Comparison of ENCODE assay signal across 9 cellular contexts in the genomic region with DNA sequence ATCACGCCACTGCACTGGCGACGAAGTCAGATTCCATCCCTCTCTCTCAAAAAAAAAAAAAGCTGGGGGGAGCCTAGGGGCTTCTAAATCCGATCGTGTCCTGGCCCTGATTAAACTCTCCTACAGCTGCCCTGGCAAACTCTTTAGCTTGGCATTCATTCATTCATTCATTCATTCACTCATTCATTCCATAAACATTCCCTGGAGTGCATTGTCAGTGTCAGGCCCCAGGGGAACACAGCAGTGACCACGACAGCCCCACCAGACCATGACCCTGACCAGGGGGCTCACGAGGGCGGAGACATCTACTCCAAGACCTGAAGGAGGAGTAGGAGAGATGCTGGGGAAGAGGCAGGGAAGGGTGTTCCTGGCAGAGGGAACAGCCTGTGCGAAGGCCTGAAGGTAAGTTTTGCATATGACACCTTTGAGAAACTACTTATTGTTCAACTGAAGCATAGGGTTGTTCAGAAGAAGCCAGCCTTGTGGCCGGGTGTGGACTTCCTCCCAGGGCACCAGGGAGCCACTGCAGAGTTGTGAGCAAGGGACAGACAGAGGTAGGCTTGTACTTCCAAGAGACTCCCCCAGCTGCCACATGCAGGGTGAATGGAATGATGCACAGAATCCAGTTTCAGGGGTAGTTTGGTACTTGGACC. TPM values are rescaled to one million over a fixed set of nuclear protein-coding genes. Genes with fewer than 3 reads are reported as not detected.
DNase-seq lines count a peak whose midpoint lies in the region; ATAC-seq and TF ChIP-seq lines count a peak whose summit lies in the region.
"Had no signal": no experiment of that assay in that cellular context is flagged by ENCODE, and none has a peak within 500 bp of the region (broad histone marks: within the 10 kb centered on the region; RNA-seq: fewer than 3 reads in every experiment).

No MANE protein-coding gene starts in this region.

- no peaks in the 10 kb centered on the region for H3F3A ChIP-seq in GM23338 (replicated peaks; ENCODE audit: low read depth)

- no peak overlapping the region for H3K27ac Mint-ChIP-seq in GM23338
- H3K27ac Mint-ChIP-seq: activated T-helper 2 cell treated with anti-CD3 and anti-CD28 coated beads, Interferon-gamma antibody, Interleukin-2, Interleukin-4, amounts not matched to agents 10 μg/mL and 5 μg/mL and 100 μg/mL, durations not matched to agents 14 hours and 24 hours and 36 hours had no signal

- H3K27ac ChIP-seq in duodenal mucosa (ENCODE audit: low read depth, low read length) (no peak overlapping the region), spleen (peak overlapping the region in 7 of 8 donors; percentile 36 to 77 (median 56)), GM23338 (ENCODE audit: low read depth) (no peak overlapping the region)

- 53 to 76% (median 59%) methylated on average over 10 of the region's 10 CpGs for WGBS in spleen, 5 donors

- DNase-seq in activated CD4-positive, CD25-positive, alpha-beta regulatory T cell (lab: John Stamatoyannopoulos, UW): no peak
- DNase-seq in spleen: peak; percentile 84
- DNase-seq in GM23338 (ENCODE audit: low spot score): no peak
- no peak for DNase-seq in D341Med (ENCODE audit: low spot score)
- no peak for DNase-seq in NCI-H187 (lab: John Stamatoyannopoulos, UW)

- H3K36me3 Mint-ChIP-seq in GM23338 (ENCODE audit: low read depth): no peaks in the 10 kb centered on the region

- H3K4me1 Mint-ChIP-seq in GM23338: peaks cover 4% of the 10 kb centered on the region

- H3K27me3 Mint-ChIP-seq in GM23338 (ENCODE audit: insufficient read depth, low read depth, poor library complexity): peaks cover 21% of the 10 kb centered on the region

- peak; percentile 44 to 46 for ATAC-seq in activated CD4-positive, CD25-positive, alpha-beta regulatory T cell treated with anti-CD3 and anti-CD28 coated beads, Interleukin-2, amount 50 U/mL, for 24 hours
- ATAC-seq in HG03565 (IDR thresholded peaks at IDR 0.05; ENCODE audit: unreplicated experiment) (peak; percentile 14), GM23338 (no peak)

- no peak overlapping the region for H2AFZ ChIP-seq in GM23338

- H3K9me3 ChIP-seq in duodenal mucosa (ENCODE audit: control insufficient read depth in 1 of 2, low read length in 2 of 2): no peaks in the 10 kb centered on the region
- no peaks in the 10 kb centered on the region for H3K9me3 ChIP-seq in spleen

- H3K4me2 ChIP-seq in GM23338: no peak overlapping the region

- no peak overlapping the region for H3K4me3 Mint-ChIP-seq in GM23338

- H3K4me3 ChIP-seq in duodenal mucosa (ENCODE audit: low read depth in 1 of 2, low read length in 2 of 2) (peak overlapping the region in 1 of 2 donors; percentile 33), spleen (no peak overlapping the region), GM23338 (no peak overlapping the region)

- no peaks in the 10 kb centered on the region for H3K79me2 ChIP-seq in GM23338 (replicated peaks; ENCODE audit: insufficient read depth)

- TF ChIP-seq CTCF in spleen (IDR thresholded peaks at IDR 0.05 in 8 of 11, conservative IDR thresholded peaks at IDR 0.05 in 3 of 11): no peak
- no peak for TF ChIP-seq CTCF in GM23338 (conservative IDR thresholded peaks at IDR 0.05; ENCODE audit: low read depth in 2 of 2)

- no peaks in the 10 kb centered on the region for H3K36me3 ChIP-seq in duodenal mucosa (ENCODE audit: control insufficient read depth in 1 of 2, insufficient read depth in 2 of 2, low read length in 2 of 2)
- H3K36me3 ChIP-seq in spleen: no peaks in the 10 kb centered on the region
- no peaks in the 10 kb centered on the region for H3K36me3 ChIP-seq in GM23338 (ENCODE audit: insufficient read depth)

- no peaks in the 10 kb centered on the region for H3K9me2 ChIP-seq in GM23338 (ENCODE audit: insufficient read depth)

- peak overlapping the region; percentile 23 to 70 for H3K9ac ChIP-seq in duodenal mucosa (ENCODE audit: low read depth in 1 of 2, low read length in 2 of 2)

- no peaks in the 10 kb centered on the region for H3K27me3 ChIP-seq in duodenal mucosa (ENCODE audit: control insufficient read depth in 1 of 2, insufficient read depth in 2 of 2, low read length in 2 of 2)
- H3K27me3 ChIP-seq in spleen (replicated peaks in 1 of 7): no peaks in the 10 kb centered on the region
- H3K27me3 ChIP-seq in GM23338 (ENCODE audit: insufficient read depth): 0 out of 2 replicates have a peak, but pooled peaks cover 6% of the 10 kb centered on the region

- H4K20me1 ChIP-seq in GM23338 (replicated peaks; ENCODE audit: insufficient read depth): no peaks in the 10 kb centered on the region

- H3K9me3 Mint-ChIP-seq in GM23338: no peaks in the 10 kb centered on the region
- H3K9me3 Mint-ChIP-seq: activated T-helper 2 cell treated with anti-CD3 and anti-CD28 coated beads, Interferon-gamma antibody, Interleukin-2, Interleukin-4, amounts not matched to agents 10 μg/mL and 5 μg/mL and 100 μg/mL, durations not matched to agents 14 hours and 24 hours and 36 hours had no signal

- TF ChIP-seq POLR2A in spleen (IDR thresholded peaks at IDR 0.05): no peak

- intact Hi-C loops in spleen (cut with DNase I; ENCODE audit: low total_unique reads): no loop called here

- peaks cover 41 to 42% of the 10 kb centered on the region in 2 donors for H3K4me1 ChIP-seq in duodenal mucosa (ENCODE audit: control insufficient read depth in 1 of 2, insufficient read depth in 2 of 2, low read length in 2 of 2)
- peaks cover 34 to 94% (median 69%) of the 10 kb centered on the region in 6 donors for H3K4me1 ChIP-seq in spleen
- peaks cover 8% of the 10 kb centered on the region for H3K4me1 ChIP-seq in GM23338 (ENCODE audit: insufficient read depth)

TF ChIP-seq in GM23338, 12 proteins besides CTCF, POLR2A, EP300 and RAD21 (continues in another document):
- TF ChIP-seq NANOG (IDR thresholded peaks at IDR 0.05; ENCODE audit: borderline replicate concordance) (no peak), ZNF331 (CRISPR knock-in tag; IDR thresholded peaks at IDR 0.05; ENCODE audit: low read depth) (no peak), JUNB (IDR thresholded peaks at IDR 0.05; ENCODE audit: unreplicated experiment) (no peak), EZH2 (IDR thresholded peaks at IDR 0.05; ENCODE audit: low read depth, unreplicated experiment) (no peak)

RNA-seq across cellular contexts. Expression of a gene that starts 24.5 kb away (rescaled TPM):
- not detected for total RNA-seq in spleen
- polyA plus RNA-seq in spleen (not detected), GM23338 (2016; fragmentation: Nextera tagmentation; extraction: Ambion mirVana) (not detected in 2 replicates)
- total RNA-seq in GM23338 (2014; rRNA removed; shearing (Covaris generic)): not detected in 2 replicates
- total RNA-seq: activated T-helper 2 cell treated with anti-CD3 and anti-CD28 coated beads, Interferon-gamma antibody, Interleukin-2, Interleukin-4, amounts not matched to agents 10 μg/mL and 5 μg/mL and 100 μg/mL, durations not matched to agents 14 hours and 24 hours and 36 hours had no signal

RNA-seq across cellular contexts. Expression of a gene that starts 25.1 kb away (rescaled TPM):
- 100 to 1,000 TPM in 4 of 7 donors, 10 to 100 TPM in 3; 64.3 to 229 (median 145) TPM for total RNA-seq in spleen
- polyA plus RNA-seq in spleen (10 to 100 TPM; 26.5 to 56.7 (median 37.7) TPM), GM23338 (2016; fragmentation: Nextera tagmentation; extraction: Ambion mirVana) (3.3 and 4.1 TPM in 2 replicates)
- total RNA-seq in GM23338 (2014; rRNA removed; shearing (Covaris generic)): 0.62 and 1.4 TPM in 2 replicates

RNA-seq across cellular contexts. Expression of a gene that starts 52.1 kb away (rescaled TPM):
- 1 to 10 TPM; 2.3 to 6.8 (median 4.3) TPM for total RNA-seq in spleen
- polyA plus RNA-seq in spleen: 1 to 10 TPM; 1.0 to 3.9 (median 3.5) TPM
- total RNA-seq in GM23338 (2014; rRNA removed; shearing (Covaris generic)): 0.16 and 0.38 TPM in 2 replicates
- 0.56 and 0.76 TPM in 2 replicates for polyA plus RNA-seq in GM23338 (2016; fragmentation: Nextera tagmentation; extraction: Ambion mirVana)

RNA-seq across cellular contexts. Expression of a gene that starts 54.3 kb away (rescaled TPM):
- not detected for total RNA-seq in spleen
- polyA plus RNA-seq in spleen (not detected), GM23338 (2016; fragmentation: Nextera tagmentation; extraction: Ambion mirVana) (13.8 and 14.5 TPM in 2 replicates)
- 27.1 and 29.3 TPM in 2 replicates for total RNA-seq in GM23338 (2014; rRNA removed; shearing (Covaris generic))
- total RNA-seq: activated T-helper 2 cell treated with anti-CD3 and anti-CD28 coated beads, Interferon-gamma antibody, Interleukin-2, Interleukin-4, amounts not matched to agents 10 μg/mL and 5 μg/mL and 100 μg/mL, durations not matched to agents 14 hours and 24 hours and 36 hours had no signal

Comparison
In these comparisons a context has a peak if more than half of its experiments do, and no peak if none do; other contexts are left out.
1. H3K27ac ChIP-seq: peak in spleen (7 of 8); none in duodenal mucosa (single experiment) and GM23338 (single experiment).
2. RNA of a gene that starts 25.1 kb away (total RNA-seq): 64.3 to 229 TPM in spleen; 0.62 to 1.4 TPM in GM23338; every median in the first group is over 10 times any median in the second.